ENCODE assay signal across 11 cellular contexts in the genomic region with DNA sequence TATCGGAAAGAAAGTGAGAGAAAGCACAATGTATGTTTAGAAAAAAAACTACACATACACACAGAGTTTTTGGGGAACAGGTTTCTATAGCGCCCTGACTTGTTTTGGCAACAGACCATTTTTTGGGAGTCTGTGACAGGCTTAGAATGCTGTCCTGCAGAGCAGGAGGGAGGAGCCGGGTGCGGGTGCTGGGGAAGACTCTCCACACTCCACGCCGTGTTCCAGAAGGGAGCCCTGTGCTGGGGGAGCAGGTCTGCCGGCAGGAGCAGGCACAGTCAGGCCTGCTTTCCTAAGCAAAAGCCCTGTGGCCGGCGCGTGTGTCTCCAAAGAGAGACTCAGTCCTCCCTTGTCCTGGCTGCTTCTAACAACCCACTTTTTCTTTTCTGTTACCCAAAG. TPM values are rescaled to one million over a fixed set of nuclear protein-coding genes. Genes with fewer than 3 reads are reported as not detected.
DNase-seq lines count a peak whose midpoint lies in the region; ATAC-seq, FAIRE-seq and TF ChIP-seq lines count a peak whose summit lies in the region.
"Had no signal": no experiment of that assay in that cellular context is flagged by ENCODE, and none has a peak within 500 bp of the region (broad histone marks: within the 10 kb centered on the region; RNA-seq: fewer than 3 reads in every experiment).

No MANE protein-coding gene starts in this region.

- POLR2A ChIA-PET in endothelial cell of umbilical vein (lab: Charles Lee): no interaction called here

- 58 to 76% methylated on average over 10 of the region's 10 CpGs for WGBS in lung, 2 donors

- no peak overlapping the region for H3K4me2 ChIP-seq in endothelial cell of umbilical vein (ENCODE audit: insufficient read depth, low read length)

- H3K9me3 ChIP-seq in endothelial cell of umbilical vein (replicated peaks; ENCODE audit: control insufficient read depth, insufficient read depth, low read length): no peaks in the 10 kb centered on the region
- no peaks in the 10 kb centered on the region for H3K9me3 ChIP-seq in lung (ENCODE audit: control insufficient read depth in 2 of 2, insufficient read depth in 1 of 2, low read length in 1 of 2)

- dilution Hi-C loops in endothelial cell of umbilical vein (cut with MboI; ENCODE audit: extremely low pct_ligation_motif_present, low sequenced_read_pairs): no loop called here

- no peak for TF ChIP-seq EP300 in Ishikawa (IDR thresholded peaks at IDR 0.05; ENCODE audit: borderline replicate concordance)

- CTCF ChIA-PET in endothelial cell of umbilical vein (lab: Charles Lee): no interaction called here

- peak overlapping the region; percentile 54 for H3K27ac ChIP-seq in endothelial cell of umbilical vein (ENCODE audit: insufficient read depth, low read depth, low read length)
- peak overlapping the region; percentile 69 to 81 for H3K27ac ChIP-seq in lung (ENCODE audit: low read depth in 1 of 2, low read length in 1 of 2)
- H3K27ac ChIP-seq in substantia nigra (ENCODE audit: low read depth, low read length, poor library complexity, severe bottlenecking): peak overlapping the region; percentile 96

- no peak for FAIRE-seq in endothelial cell of umbilical vein (lab: Jason Lieb, UNC)

- TF ChIP-seq CTCF in endothelial cell of umbilical vein (IDR thresholded peaks at IDR 0.05; ENCODE audit: extremely low read depth in 1 of 2, insufficient read depth in 1 of 2, low read depth in 1 of 2, low read length in 2 of 2) (no peak), lung (IDR thresholded peaks at IDR 0.05; ENCODE audit: control extremely low read depth, extremely low read depth) (no peak)

- H2AFZ ChIP-seq in endothelial cell of umbilical vein (ENCODE audit: low read depth, low read length): no peak overlapping the region

- H3K79me2 ChIP-seq in endothelial cell of umbilical vein (ENCODE audit: control insufficient read depth, insufficient read depth, low read length): peaks cover 97% of the 10 kb centered on the region

- H3K27me3 ChIP-seq in endothelial cell of umbilical vein (ENCODE audit: control insufficient read depth in 2 of 2, insufficient read depth in 2 of 2, low read length in 2 of 2): no peaks in the 10 kb centered on the region
- no peaks in the 10 kb centered on the region for H3K27me3 ChIP-seq in lung (ENCODE audit: control insufficient read depth, insufficient read depth)

- TF ChIP-seq RAD21 in Ishikawa (IDR thresholded peaks at IDR 0.05; ENCODE audit: low read depth): no peak

- H3K36me3 ChIP-seq in endothelial cell of umbilical vein (ENCODE audit: control insufficient read depth in 2 of 2, extremely low read depth in 1 of 2, insufficient read depth in 2 of 2, low read length in 2 of 2) (peaks cover 17 to 20% of the 10 kb centered on the region in 2 experiments), lung (ENCODE audit: control insufficient read depth in 2 of 2, insufficient read depth in 2 of 2, low read length in 2 of 2) (peaks cover 0 to 15% of the 10 kb centered on the region in 2 donors)

- no peak for TF ChIP-seq POLR2A in endothelial cell of umbilical vein (IDR thresholded peaks at IDR 0.05; ENCODE audit: low read depth, low read length)

- intact Hi-C loops in endothelial cell of umbilical vein (cut with micrococcal nuclease): no loop called here

- no TSS peak for BruUV-seq in endothelial cell of umbilical vein (replicated peaks; lab: Mats Ljungman, UMichigan)

- no peak for ATAC-seq in lung (ENCODE audit: insufficient read depth, low FRiP score)

- H3K4me3 ChIP-seq in endothelial cell of umbilical vein (replicated peaks in 1 of 3; ENCODE audit: insufficient read depth in 1 of 3, low read depth in 1 of 3, low read length in 3 of 3): no peak overlapping the region
- H3K4me3 ChIP-seq in lung: no peak overlapping the region

- H3K9me1 ChIP-seq in endothelial cell of umbilical vein (replicated peaks; ENCODE audit: control insufficient read depth, extremely low read depth, insufficient read depth, low read length): no peaks in the 10 kb centered on the region

- H3K9ac ChIP-seq in endothelial cell of umbilical vein (replicated peaks; ENCODE audit: extremely low read depth, insufficient read depth, low read length): no peak overlapping the region

- H3K4me1 ChIP-seq in endothelial cell of umbilical vein (ENCODE audit: control insufficient read depth, extremely low read depth, insufficient read depth, low read length) (peaks cover 71% of the 10 kb centered on the region), lung (ENCODE audit: control insufficient read depth in 2 of 2, insufficient read depth in 2 of 2, low read length in 2 of 2) (peaks cover 17 to 35% of the 10 kb centered on the region in 2 donors)

- H4K20me1 ChIP-seq in endothelial cell of umbilical vein (replicated peaks; ENCODE audit: control insufficient read depth, extremely low read depth, insufficient read depth, low read length): no peaks in the 10 kb centered on the region

- DNase-seq in endothelial cell of umbilical vein (ENCODE audit: low read depth, low spot score): no peak
- no peak for DNase-seq in lung (ENCODE audit: low spot score)
- peak in 4 of 49 donors; percentile 19 to 44 (median 30) for DNase-seq in substantia nigra (lab: John Stamatoyannopoulos, UW)
- no peak for DNase-seq in amniotic stem cell (lab: John Stamatoyannopoulos, UW)
- DNase-seq in mucosa of gallbladder (ENCODE audit: low spot score): no peak
- DNase-seq in NK-92 (lab: John Stamatoyannopoulos, UW; ENCODE audit: unreplicated experiment): no peak
- no peak for DNase-seq in NCI-H510A (lab: John Stamatoyannopoulos, UW)
- DNase-seq: activated gamma-delta T cell treated with Interleukin-2 at 50 U/mL for 16 hours, NCI-H1092 treated with DMSO at 0.1 percent for 48 hours, OCI-M1 had no signal

TF ChIP-seq in Ishikawa, 13 proteins besides CTCF, POLR2A, EP300 and RAD21:
- peak; percentile 8; the same call in 1 of the 2 replicates for TF ChIP-seq NFIC (IDR thresholded peaks at IDR 0.05)
- no peak for TF ChIP-seq FOXM1 (IDR thresholded peaks at IDR 0.05; ENCODE audit: borderline replicate concordance, low read depth)
- no peak for TF ChIP-seq TCF12 (IDR thresholded peaks at IDR 0.05; ENCODE audit: low read depth)
- TF ChIP-seq, protein P1, sequence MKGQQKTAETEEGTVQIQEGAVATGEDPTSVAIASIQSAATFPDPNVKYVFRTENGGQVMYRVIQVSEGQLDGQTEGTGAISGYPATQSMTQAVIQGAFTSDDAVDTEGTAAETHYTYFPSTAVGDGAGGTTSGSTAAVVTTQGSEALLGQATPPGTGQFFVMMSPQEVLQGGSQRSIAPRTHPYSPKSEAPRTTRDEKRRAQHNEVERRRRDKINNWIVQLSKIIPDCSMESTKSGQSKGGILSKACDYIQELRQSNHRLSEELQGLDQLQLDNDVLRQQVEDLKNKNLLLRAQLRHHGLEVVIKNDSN (IDR thresholded peaks at IDR 0.05): no peak
- no peak for TF ChIP-seq EGR1 (IDR thresholded peaks at IDR 0.05)
- no peak for TF ChIP-seq TAF1 (IDR thresholded peaks at IDR 0.05; ENCODE audit: low read depth)

TF ChIP-seq in endothelial cell of umbilical vein, 7 proteins besides CTCF, POLR2A, EP300 and RAD21:
- no peak for TF ChIP-seq EZH2 (IDR thresholded peaks at IDR 0.05; ENCODE audit: borderline replicate concordance, low read depth, low read length, severe bottlenecking)
- no peak for TF ChIP-seq MYC (IDR thresholded peaks at IDR 0.05; ENCODE audit: low read depth, low read length)
- no peak for TF ChIP-seq FOS (IDR thresholded peaks at IDR 0.05; ENCODE audit: borderline replicate concordance, insufficient read depth, low read length)
- TF ChIP-seq JUN (IDR thresholded peaks at IDR 0.05; ENCODE audit: borderline replicate concordance, insufficient read depth, insufficient read length, low read depth): no peak
- TF ChIP-seq GATA2 (IDR thresholded peaks at IDR 0.05; ENCODE audit: insufficient read depth, insufficient read length, low read depth, low read length): no peak
- no peak for TF ChIP-seq POLR2AphosphoS5 (IDR thresholded peaks at IDR 0.05; ENCODE audit: insufficient read depth, low read depth, low read length)
- TF ChIP-seq, protein P2, sequence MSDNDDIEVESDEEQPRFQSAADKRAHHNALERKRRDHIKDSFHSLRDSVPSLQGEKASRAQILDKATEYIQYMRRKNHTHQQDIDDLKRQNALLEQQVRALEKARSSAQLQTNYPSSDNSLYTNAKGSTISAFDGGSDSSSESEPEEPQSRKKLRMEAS (IDR thresholded peaks at IDR 0.05; ENCODE audit: insufficient read depth, insufficient read length): no peak

RNA-seq across cellular contexts. Expression of a gene that starts 26.5 kb away (rescaled TPM):
- 379 and 504 TPM in 2 replicates for total RNA-seq in endothelial cell of umbilical vein
- polyA plus RNA-seq in endothelial cell of umbilical vein: 943 and 1,225 TPM in 2 replicates
- polyA plus RNA-seq in endothelial cell of umbilical vein (2011; cell fraction: cytosol; rRNA removed): 972 and 1,213 TPM in 2 replicates
- polyA plus RNA-seq in endothelial cell of umbilical vein (2011; cell fraction: nucleus; rRNA removed): 481 and 655 TPM in 2 replicates
- polyA plus RNA-seq in endothelial cell of umbilical vein (2012): 1,387 and 1,527 TPM in 2 replicates
- polyA minus RNA-seq in endothelial cell of umbilical vein: 848 and 909 TPM in 2 replicates
- 79.2 TPM for polyA minus RNA-seq in endothelial cell of umbilical vein (2011; cell fraction: cytosol; rRNA and poly(A)+ RNA removed)
- polyA minus RNA-seq in endothelial cell of umbilical vein (2011; cell fraction: nucleus; rRNA and poly(A)+ RNA removed): 148 and 194 TPM in 2 replicates
- 100 to 1,000 TPM; 240 to 406 TPM for total RNA-seq in lung
- polyA plus RNA-seq in lung: 100 to 1,000 TPM; 352 to 425 TPM
- total RNA-seq in mucosa of gallbladder: 139 TPM
